In the genomic region with DNA sequence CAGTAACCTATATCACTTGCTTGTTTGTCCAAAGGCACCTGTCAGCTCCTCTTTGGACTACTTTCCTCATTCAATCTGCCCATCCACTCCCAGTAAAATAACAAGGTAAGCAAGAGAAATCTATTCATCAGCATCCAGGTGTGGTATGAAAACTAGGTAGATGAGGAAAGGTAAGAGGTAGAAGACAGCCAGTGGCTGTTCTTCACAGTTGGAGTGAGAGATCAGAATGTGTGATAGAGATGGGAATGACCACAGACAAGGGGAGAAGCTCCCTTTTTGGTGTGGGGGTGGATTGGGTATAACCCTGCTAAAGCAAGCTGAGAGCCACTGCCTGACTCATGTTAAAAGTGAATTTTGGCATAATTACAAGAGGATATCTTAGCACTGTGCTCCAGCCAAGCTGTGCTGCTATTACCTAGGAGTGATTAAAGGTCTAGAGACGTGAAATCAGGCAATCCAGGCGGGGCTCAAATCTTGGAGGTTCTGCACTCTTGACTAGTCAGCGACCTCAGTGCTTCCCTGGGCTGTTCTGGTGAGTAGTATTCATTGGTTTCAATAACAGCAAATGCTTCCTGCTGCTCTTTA, we compare ENCODE assay signal across 18 cellular contexts. TPM values are rescaled to one million over a fixed set of nuclear protein-coding genes. Genes with fewer than 3 reads are reported as not detected.
DNase-seq lines count a peak whose midpoint lies in the region; ATAC-seq and TF ChIP-seq lines count a peak whose summit lies in the region.
"Had no signal": no experiment of that assay in that cellular context is flagged by ENCODE, and none has a peak within 500 bp of the region (broad histone marks: within the 10 kb centered on the region; RNA-seq: fewer than 3 reads in every experiment).

No MANE protein-coding gene starts in this region.

- peaks cover 18% of the 10 kb centered on the region for H3K27me3 Mint-ChIP-seq in activated T-cell treated with anti-CD3 and anti-CD28 coated beads, Interleukin-2, amount 50 U/mL, for 72 hours (ENCODE audit: low read depth)

- ATAC-seq in PC-3 (peak; percentile 45), upper lobe of right lung (no peak), GM19023 (IDR thresholded peaks at IDR 0.05; ENCODE audit: unreplicated experiment) (no peak)
- ATAC-seq in activated T-cell treated with anti-CD3 and anti-CD28 coated beads, Interleukin-2, amount 50 U/mL, for 72 hours (replicated peaks in 1 of 2), result no peak
- ATAC-seq: K562, left colon, mucosa of descending colon, sciatic nerve had no signal

- no peak overlapping the region for H2AFZ ChIP-seq in PC-3 (ENCODE audit: low read length)

- CTCF ChIA-PET in PC-3 (lab: Charles Lee), result interaction anchor here (0.6 kb wide), 1 partner anchor 11 kb away, joined by 3 read pairs; no protein-coding TSS in a partner anchor

- POLR2A ChIA-PET in PC-3 (lab: Charles Lee; ENCODE audit: unreplicated experiment), result no interaction called here

- H3K9me3 Mint-ChIP-seq in activated T-cell treated with anti-CD3 and anti-CD28 coated beads, Interleukin-2, amount 50 U/mL, for 72 hours, result no peaks in the 10 kb centered on the region
- H3K9me3 Mint-ChIP-seq: activated naive CD4-positive, alpha-beta T cell treated with anti-CD3 and anti-CD28 coated beads for 36 hours had no signal

- H4K20me1 ChIP-seq in PC-3 (ENCODE audit: low read length), result no peaks in the 10 kb centered on the region

- no TSS peak for BruUV-seq in PC-3 (replicated peaks; lab: Mats Ljungman, UMichigan)

- H3K4me1 ChIP-seq in PC-3 (ENCODE audit: insufficient read depth, low read length), result peaks cover 15% of the 10 kb centered on the region
- H3K4me1 ChIP-seq in upper lobe of right lung, result no peaks in the 10 kb centered on the region

- H3K79me2 ChIP-seq in PC-3 (ENCODE audit: low read length), result no peaks in the 10 kb centered on the region

- H3K9me3 ChIP-seq in PC-3 (ENCODE audit: low read length) (no peaks in the 10 kb centered on the region), upper lobe of right lung (no peaks in the 10 kb centered on the region)
- H3K9me3 ChIP-seq: mucosa of descending colon, neutrophil, vagina had no signal

- no peaks in the 10 kb centered on the region for H3F3A ChIP-seq in PC-3 (ENCODE audit: low read length, unreplicated experiment)

- no peaks in the 10 kb centered on the region for H3K9me2 ChIP-seq in PC-3 (replicated peaks; ENCODE audit: low read length)

- H3K36me3 Mint-ChIP-seq in activated T-cell treated with anti-CD3 and anti-CD28 coated beads, Interleukin-2, amount 50 U/mL, for 72 hours (ENCODE audit: insufficient read depth in 2 of 2), result no peaks in the 10 kb centered on the region

- no peaks in the 10 kb centered on the region for H3K27me3 ChIP-seq in PC-3 (ENCODE audit: low read length)
- no peaks in the 10 kb centered on the region for H3K27me3 ChIP-seq in upper lobe of right lung
- H3K27me3 ChIP-seq: neutrophil, vagina had no signal

- no peak overlapping the region for H3K27ac ChIP-seq in PC-3 (ENCODE audit: low read length)
- no peak overlapping the region for H3K27ac ChIP-seq in upper lobe of right lung
- H3K27ac ChIP-seq: neutrophil, vagina had no signal

- H3K36me3 ChIP-seq in PC-3 (ENCODE audit: low read depth, low read length) (no peaks in the 10 kb centered on the region), upper lobe of right lung (no peaks in the 10 kb centered on the region)
- H3K36me3 ChIP-seq: neutrophil, vagina had no signal

- no peak overlapping the region for H3K4me2 ChIP-seq in PC-3 (ENCODE audit: low read length)

- H3K4me3 ChIP-seq in PC-3 (ENCODE audit: low read length) (no peak overlapping the region), epithelial cell of esophagus (ENCODE audit: low read length) (no peak overlapping the region), upper lobe of right lung (no peak overlapping the region)
- H3K4me3 ChIP-seq: K562, mucosa of descending colon, vagina had no signal

- intact Hi-C loops in PC-3 (cut with micrococcal nuclease) (loop anchor here (10.0 kb wide), 1 partner anchor 59 kb away; no protein-coding TSS in a partner anchor), upper lobe of right lung (cut with DNase I) (no loop called here)

- peak; percentile 30 for DNase-seq in EH (ENCODE audit: low read depth)
- peak; percentile 34 for DNase-seq in PC-3
- DNase-seq in epithelial cell of esophagus (ENCODE audit: low read depth), result peak; percentile 81
- DNase-seq in kidney tubule cell (ENCODE audit: low spot score), result peak; percentile 72
- DNase-seq in upper lobe of right lung, result no peak
- no peak for DNase-seq in activated T-cell treated with anti-CD3 and anti-CD28 coated beads, Interleukin-2, amount 50 U/mL, for 72 hours
- DNase-seq in H4 (ENCODE audit: low spot score), result no peak
- DNase-seq: activated CD4-positive, alpha-beta T cell treated with anti-CD3 and anti-CD28 coated beads, Interleukin-2, amount 50 U/mL, for 1 hour; activated naive CD4-positive, alpha-beta T cell treated with anti-CD3 and anti-CD28 coated beads for 36 hours; left colon; mucosa of descending colon; NCI-H1048 had no signal

- TF ChIP-seq CTCF in PC-3 (conservative IDR thresholded peaks at IDR 0.05; ENCODE audit: low read depth, low read length) (no peak), epithelial cell of esophagus (IDR thresholded peaks at IDR 0.05; ENCODE audit: insufficient read depth, low read depth, low read length, missing control alignments) (no peak), upper lobe of right lung (IDR thresholded peaks at IDR 0.05) (no peak)

- H3K9ac ChIP-seq in PC-3 (ENCODE audit: low read length), result no peak overlapping the region

- H3K27ac Mint-ChIP-seq in activated T-cell treated with anti-CD3 and anti-CD28 coated beads, Interleukin-2, amount 50 U/mL, for 72 hours, result no peak overlapping the region
- H3K27ac Mint-ChIP-seq: activated naive CD4-positive, alpha-beta T cell treated with anti-CD3 and anti-CD28 coated beads for 36 hours had no signal

- no peak overlapping the region for H3K4me3 Mint-ChIP-seq in activated T-cell treated with anti-CD3 and anti-CD28 coated beads, Interleukin-2, amount 50 U/mL, for 72 hours
- H3K4me3 Mint-ChIP-seq: activated naive CD4-positive, alpha-beta T cell treated with anti-CD3 and anti-CD28 coated beads for 36 hours had no signal

- no peaks in the 10 kb centered on the region for H3K4me1 Mint-ChIP-seq in activated T-cell treated with anti-CD3 and anti-CD28 coated beads, Interleukin-2, amount 50 U/mL, for 72 hours (ENCODE audit: low read depth)

RNA-seq across cellular contexts. Expression of a gene that starts 28.1 kb away (rescaled TPM):
- total RNA-seq in PC-3 (2014; rRNA removed) (0.07 and 2.1 TPM in 2 replicates), upper lobe of right lung (2.2 TPM)
- 1 to 10 TPM in 1 of 2 donors, under 1 TPM in 1; 0.48 to 1.4 TPM for total RNA-seq in activated T-cell treated with anti-CD3 and anti-CD28 coated beads, Interleukin-2, amount 50 U/mL, for 72 hours
- 0.60 and 0.80 TPM in 2 replicates for total RNA-seq in H4 (2014; rRNA removed; shearing (Covaris generic))
- total RNA-seq: G401 had no signal

Comparison
In these comparisons a context has a peak if more than half of its experiments do, and no peak if none do; other contexts are left out.
1. DNase-seq: peak in EH (single experiment), PC-3 (single experiment), epithelial cell of esophagus (single experiment) and kidney tubule cell (single experiment); none in upper lobe of right lung (single experiment), activated T-cell treated with anti-CD3 and anti-CD28 coated beads, Interleukin-2, amount 50 U/mL, for 72 hours (0 of 2) and H4 (single experiment).